22 cellular contexts compared by ENCODE assay signal in genomic region chr5:163387970-163388369, GRCh38.
"Had no signal": no experiment of that assay in that cellular context is flagged by ENCODE, and none has a peak within 500 bp of the region (broad histone marks: within the 10 kb centered on the region; RNA-seq: fewer than 3 reads in every experiment).

No MANE protein-coding gene starts in this region.

- DNase-seq: dorsolateral prefrontal cortex; effector memory CD4-positive, alpha-beta T cell; gastrocnemius medialis; heart right ventricle; hypothalamus; kidney glomerular epithelial cell; mesendoderm; naive B cell; psoas muscle; retina; right lobe of liver; stimulated activated CD4-positive, alpha-beta T cell treated with anti-CD3 and anti-CD28 coated beads, Interleukin-4, amount 100 ng/mL, for 1 hour; stimulated activated CD8-positive, alpha-beta memory T cell treated with anti-CD3 and anti-CD28 coated beads, Interleukin-4, amount 100 ng/mL, for 48 hours; tibial artery; upper lobe of left lung; uterus had no signal

- H3K36me3 Mint-ChIP-seq: naive B cell; stimulated activated effector memory CD8-positive, alpha-beta T cell treated with anti-CD3 and anti-CD28 coated beads, Interleukin-12 subunit alpha, Interleukin-12 subunit beta, amount 100 ng/mL, for 72 hours had no signal

- H3K27ac Mint-ChIP-seq: stimulated activated effector memory CD8-positive, alpha-beta T cell treated with anti-CD3 and anti-CD28 coated beads, Interleukin-12 subunit alpha, Interleukin-12 subunit beta, amount 100 ng/mL, for 72 hours; stimulated activated naive CD8-positive, alpha-beta T cell treated with anti-CD3 and anti-CD28 coated beads, Interleukin-15, Interleukin-2, amounts not matched to agents 100 ng/mL and 50 ng/mL, for 24 hours had no signal

- FAIRE-seq: endometrium, islet of Langerhans had no signal

- H3K9me3 Mint-ChIP-seq: stimulated activated effector memory CD8-positive, alpha-beta T cell treated with anti-CD3 and anti-CD28 coated beads, Interleukin-12 subunit alpha, Interleukin-12 subunit beta, amount 100 ng/mL, for 72 hours; stimulated activated naive CD8-positive, alpha-beta T cell treated with anti-CD3 and anti-CD28 coated beads, Interleukin-15, Interleukin-2, amounts not matched to agents 100 ng/mL and 50 ng/mL, for 24 hours had no signal

- ATAC-seq: esophagus mucosa; gastrocnemius medialis; heart right ventricle; psoas muscle; right lobe of liver; stimulated activated effector memory CD8-positive, alpha-beta T cell treated with anti-CD3 and anti-CD28 coated beads, Interleukin-12 subunit alpha, Interleukin-12 subunit beta, amount 100 ng/mL, for 72 hours had no signal

- H3K4me3 Mint-ChIP-seq: naive B cell; nephron; stimulated activated effector memory CD8-positive, alpha-beta T cell treated with anti-CD3 and anti-CD28 coated beads, Interleukin-12 subunit alpha, Interleukin-12 subunit beta, amount 100 ng/mL, for 72 hours; stimulated activated naive CD8-positive, alpha-beta T cell treated with anti-CD3 and anti-CD28 coated beads, Interleukin-15, Interleukin-2, amounts not matched to agents 100 ng/mL and 50 ng/mL, for 24 hours had no signal

- H3K4me1 Mint-ChIP-seq: naive B cell; nephron; stimulated activated effector memory CD8-positive, alpha-beta T cell treated with anti-CD3 and anti-CD28 coated beads, Interleukin-12 subunit alpha, Interleukin-12 subunit beta, amount 100 ng/mL, for 72 hours had no signal
